1 cellular context compared by ENCODE assay signal in the genomic region with DNA sequence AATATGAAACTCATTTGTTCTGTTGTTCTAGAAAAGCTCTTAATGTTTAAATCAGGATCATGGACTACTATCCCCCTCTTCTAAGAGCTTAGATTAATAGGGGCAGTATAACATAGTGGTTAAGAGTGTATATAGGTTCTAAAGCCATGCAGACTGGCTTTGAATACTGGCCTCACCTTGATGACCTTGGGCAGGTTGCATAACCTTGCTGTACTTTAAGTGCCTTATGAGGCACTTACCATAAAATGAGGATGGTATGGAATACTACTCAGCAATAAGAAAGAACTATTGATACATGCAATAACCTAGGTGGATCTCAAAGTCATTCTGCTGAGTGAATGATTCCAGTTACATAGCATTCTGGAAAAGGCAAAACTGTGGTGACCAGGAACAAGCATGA.
TF ChIP-seq lines count a peak whose summit lies in the region.

No MANE protein-coding gene starts in this region.

TF ChIP-seq in HepG2, 621 proteins besides CTCF, POLR2A, EP300 and RAD21:
- TF ChIP-seq CEBPG (CRISPR knock-in tag; IDR thresholded peaks at IDR 0.05) (0 out of 2 replicates have a peak, but pooled peaks have one; percentile 43), ZNF10 (CRISPR knock-in tag; IDR thresholded peaks at IDR 0.05; ENCODE audit: borderline replicate concordance, low read depth) (no peak)
- TF ChIP-seq, protein P1, sequence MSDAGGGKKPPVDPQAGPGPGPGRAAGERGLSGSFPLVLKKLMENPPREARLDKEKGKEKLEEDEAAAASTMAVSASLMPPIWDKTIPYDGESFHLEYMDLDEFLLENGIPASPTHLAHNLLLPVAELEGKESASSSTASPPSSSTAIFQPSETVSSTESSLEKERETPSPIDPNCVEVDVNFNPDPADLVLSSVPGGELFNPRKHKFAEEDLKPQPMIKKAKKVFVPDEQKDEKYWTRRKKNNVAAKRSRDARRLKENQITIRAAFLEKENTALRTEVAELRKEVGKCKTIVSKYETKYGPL (CRISPR knock-in tag; IDR thresholded peaks at IDR 0.05), result peak; percentile 79; the same call in 1 of the 2 replicates
